In the genomic region with DNA sequence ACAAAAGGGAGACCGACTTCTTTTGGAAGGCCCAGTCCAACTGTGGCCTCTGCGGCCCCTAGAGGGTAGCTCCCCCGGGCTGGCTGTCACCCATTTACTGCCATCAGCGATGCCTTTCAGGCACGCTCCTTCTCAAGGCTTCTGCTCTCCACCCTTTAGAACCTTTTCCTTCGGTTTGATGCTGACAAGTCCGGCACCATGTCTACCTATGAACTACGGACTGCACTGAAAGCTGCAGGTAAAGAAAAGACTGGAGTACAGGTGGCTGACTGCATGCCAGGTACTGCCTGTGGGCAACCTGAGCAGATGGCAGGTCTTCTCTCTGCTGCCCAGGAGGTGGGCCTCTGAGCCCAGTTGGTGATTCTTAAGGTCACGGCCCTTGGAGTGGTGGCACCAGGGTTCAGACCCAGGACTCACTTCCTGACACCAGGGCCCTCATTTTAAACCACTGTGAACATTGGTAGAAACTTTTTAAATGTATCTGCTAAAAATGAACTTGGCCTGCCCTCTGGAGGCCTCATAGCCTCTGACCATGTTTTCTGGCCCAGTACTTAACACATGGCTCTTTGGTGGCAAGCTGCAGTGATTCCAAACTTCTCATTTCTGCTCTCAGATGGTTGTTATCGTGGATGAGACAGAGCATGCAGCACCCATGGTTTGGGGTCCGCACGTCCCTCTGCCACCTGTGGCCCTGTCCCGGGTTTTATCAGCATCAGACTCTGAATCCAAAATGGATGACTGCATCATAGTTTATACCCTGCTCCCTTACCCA, we compare ENCODE assay signal across 17 cellular contexts. TPM values are rescaled to one million over a fixed set of nuclear protein-coding genes. Genes with fewer than 3 reads are reported as not detected.
DNase-seq lines count a peak whose midpoint lies in the region; ATAC-seq, FAIRE-seq and TF ChIP-seq lines count a peak whose summit lies in the region.
"Had no signal": no experiment of that assay in that cellular context is flagged by ENCODE, and none has a peak within 500 bp of the region (broad histone marks: within the 10 kb centered on the region; RNA-seq: fewer than 3 reads in every experiment).

No MANE protein-coding gene starts in this region.

- ATAC-seq in A549 (no peak), HG02840 (IDR thresholded peaks at IDR 0.05; ENCODE audit: low FRiP score, unreplicated experiment) (no peak), GM18868 (IDR thresholded peaks at IDR 0.05; ENCODE audit: unreplicated experiment) (no peak)
- ATAC-seq in activated T-helper 17 cell treated with anti-CD3 and anti-CD28 coated beads, Interleukin-2, amount 50 U/mL, for 72 hours (replicated peaks), result no peak

- FAIRE-seq in A549 (lab: Jason Lieb, UNC), result no peak
- FAIRE-seq: colon had no signal

- no peak overlapping the region for H3K27ac ChIP-seq in A549

- peak in 1 of 2 experiments; percentile 9 for DNase-seq in A549 (ENCODE audit: low read depth in 1 of 2, low spot score in 1 of 2)
- no peak for DNase-seq in GM06990 (ENCODE audit: extremely low read depth, insufficient read length)
- DNase-seq in OCI-M1 (lab: John Stamatoyannopoulos, UW), result peak; percentile 20
- DNase-seq in fibroblast of the aortic adventitia (ENCODE audit: low read depth), result no peak
- no peak for DNase-seq in activated gamma-delta T cell (lab: John Stamatoyannopoulos, UW)
- DNase-seq: activated CD4-positive, CD25-positive, alpha-beta regulatory T cell treated with anti-CD3 and anti-CD28 coated beads, Interleukin-2, amount 50 U/mL, for 72 hours; C1 segment of cervical spinal cord; hippocampal formation; MM.1S; NCI-H510A treated with DMSO at 0.1 percent for 48 hours had no signal

- no peaks in the 10 kb centered on the region for H3K36me3 Mint-ChIP-seq in activated T-helper 17 cell treated with anti-CD3 and anti-CD28 coated beads, Interleukin-2, amount 50 U/mL, for 72 hours (ENCODE audit: low read depth)
- H3K36me3 Mint-ChIP-seq: mesothelial cell of epicardium had no signal

- no peak overlapping the region for H3K4me3 Mint-ChIP-seq in activated T-helper 17 cell treated with anti-CD3 and anti-CD28 coated beads, Interleukin-2, amount 50 U/mL, for 72 hours
- H3K4me3 Mint-ChIP-seq: mesothelial cell of epicardium had no signal

- POLR2A ChIA-PET in A549 (lab: Yijun Ruan, JAX), result no interaction called here

- peak; percentile 28 to 41; a peak in 2 of 5 replicates for TF ChIP-seq RAD21 in A549 (conservative IDR thresholded peaks at IDR 0.05 in 1 of 2, IDR thresholded peaks at IDR 0.05 in 1 of 2)

- CTCF ChIA-PET in A549 (lab: Yijun Ruan, JAX), result interaction anchor here (0.8 to 1.9 kb wide), 2 partner anchors 9 to 18 kb away, joined by 3 to 7 read pairs; no protein-coding TSS in a partner anchor

- no peaks in the 10 kb centered on the region; the same call in none of the 2 replicates for H3K27me3 ChIP-seq in GM06990 (replicated peaks; ENCODE audit: control insufficient read depth, insufficient read depth, low read length)

- no peak overlapping the region for H3K4me2 ChIP-seq in A549

- peaks cover 8% of the 10 kb centered on the region for H3K27me3 Mint-ChIP-seq in activated T-helper 17 cell treated with anti-CD3 and anti-CD28 coated beads, Interleukin-2, amount 50 U/mL, for 72 hours

- no peak for TF ChIP-seq CTCF in A549 (IDR thresholded peaks at IDR 0.05)
- peak; percentile 18 for TF ChIP-seq CTCF in GM06990 (IDR thresholded peaks at IDR 0.05; ENCODE audit: insufficient read depth, low read length, poor library complexity, severe bottlenecking)
- TF ChIP-seq CTCF in fibroblast of the aortic adventitia (IDR thresholded peaks at IDR 0.05; ENCODE audit: insufficient read depth, low read length), result peak; percentile 3

- H3K4me1 ChIP-seq in A549, result no peaks in the 10 kb centered on the region

- H3K4me3 ChIP-seq in A549, result no peak overlapping the region
- no peak overlapping the region for H3K4me3 ChIP-seq in GM06990 (replicated peaks; ENCODE audit: low read depth, low read length)
- no peak overlapping the region for H3K4me3 ChIP-seq in fibroblast of the aortic adventitia (ENCODE audit: low read depth, low read length)

- H3K36me3 ChIP-seq in GM06990 (ENCODE audit: control insufficient read depth, insufficient read depth, low read length), result no peaks in the 10 kb centered on the region

- no peak for TF ChIP-seq EP300 in A549 (IDR thresholded peaks at IDR 0.05)

- 63% methylated on average over 13 of the region's 13 CpGs for WGBS in A549 (ENCODE audit: missing lambda C conversion rate)

- no peaks in the 10 kb centered on the region for H3K4me1 Mint-ChIP-seq in activated T-helper 17 cell treated with anti-CD3 and anti-CD28 coated beads, Interleukin-2, amount 50 U/mL, for 72 hours

- no peaks in the 10 kb centered on the region for H3K9me3 Mint-ChIP-seq in activated T-helper 17 cell treated with anti-CD3 and anti-CD28 coated beads, Interleukin-2, amount 50 U/mL, for 72 hours
- H3K9me3 Mint-ChIP-seq: mesothelial cell of epicardium had no signal

- no peak overlapping the region for H3K27ac Mint-ChIP-seq in activated T-helper 17 cell treated with anti-CD3 and anti-CD28 coated beads, Interleukin-2, amount 50 U/mL, for 72 hours
- H3K27ac Mint-ChIP-seq: mesothelial cell of epicardium had no signal

- TF ChIP-seq POLR2A in A549 (IDR thresholded peaks at IDR 0.05; ENCODE audit: low read length), result no peak

- H3K9me3 ChIP-seq in A549, result no peaks in the 10 kb centered on the region

TF ChIP-seq in A549, 52 proteins besides CTCF, POLR2A, EP300 and RAD21:
- TF ChIP-seq EHMT2 (IDR thresholded peaks at IDR 0.05; ENCODE audit: low read depth) (no peak), SMC3 (IDR thresholded peaks at IDR 0.05) (0 out of 3 replicates have a peak, but pooled peaks have one; percentile 11)
- TF ChIP-seq, protein P1, sequence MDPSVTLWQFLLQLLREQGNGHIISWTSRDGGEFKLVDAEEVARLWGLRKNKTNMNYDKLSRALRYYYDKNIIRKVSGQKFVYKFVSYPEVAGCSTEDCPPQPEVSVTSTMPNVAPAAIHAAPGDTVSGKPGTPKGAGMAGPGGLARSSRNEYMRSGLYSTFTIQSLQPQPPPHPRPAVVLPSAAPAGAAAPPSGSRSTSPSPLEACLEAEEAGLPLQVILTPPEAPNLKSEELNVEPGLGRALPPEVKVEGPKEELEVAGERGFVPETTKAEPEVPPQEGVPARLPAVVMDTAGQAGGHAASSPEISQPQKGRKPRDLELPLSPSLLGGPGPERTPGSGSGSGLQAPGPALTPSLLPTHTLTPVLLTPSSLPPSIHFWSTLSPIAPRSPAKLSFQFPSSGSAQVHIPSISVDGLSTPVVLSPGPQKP (IDR thresholded peaks at IDR 0.05; ENCODE audit: low read depth, low read length), result no peak

RNA-seq across cellular contexts. Expression of a gene that starts 45.7 kb away (rescaled TPM):
- polyA plus RNA-seq in A549 (2011; rRNA removed), result not detected in 2 replicates
- not detected in 2 replicates for polyA plus RNA-seq in A549 (2012; cell fraction: cytosol; rRNA removed)
- polyA plus RNA-seq in A549 (2012; cell fraction: nucleus; rRNA removed), result not detected in 2 replicates
- polyA plus RNA-seq in A549 (2017; fragmentation: RNase III; extraction: RNeasy Plus Mini Kit Qiagen cat#74134 plus additional on column Dnase treatment), result not detected in 3 replicates
- 0.17 TPM in 1 of 2 replicates, not detected in the other for polyA minus RNA-seq in A549 (2011; rRNA and poly(A)+ RNA removed)
- not detected in 2 replicates for total RNA-seq in fibroblast of the aortic adventitia (ENCODE audit: low replicate concordance)
- total RNA-seq in activated T-helper 17 cell treated with anti-CD3 and anti-CD28 coated beads, Interleukin-2, amount 50 U/mL, for 72 hours, result not detected
- total RNA-seq: pulmonary artery endothelial cell, subcutaneous adipose tissue had no signal
